ENCODE assay signal across 8 cellular contexts in the genomic region with DNA sequence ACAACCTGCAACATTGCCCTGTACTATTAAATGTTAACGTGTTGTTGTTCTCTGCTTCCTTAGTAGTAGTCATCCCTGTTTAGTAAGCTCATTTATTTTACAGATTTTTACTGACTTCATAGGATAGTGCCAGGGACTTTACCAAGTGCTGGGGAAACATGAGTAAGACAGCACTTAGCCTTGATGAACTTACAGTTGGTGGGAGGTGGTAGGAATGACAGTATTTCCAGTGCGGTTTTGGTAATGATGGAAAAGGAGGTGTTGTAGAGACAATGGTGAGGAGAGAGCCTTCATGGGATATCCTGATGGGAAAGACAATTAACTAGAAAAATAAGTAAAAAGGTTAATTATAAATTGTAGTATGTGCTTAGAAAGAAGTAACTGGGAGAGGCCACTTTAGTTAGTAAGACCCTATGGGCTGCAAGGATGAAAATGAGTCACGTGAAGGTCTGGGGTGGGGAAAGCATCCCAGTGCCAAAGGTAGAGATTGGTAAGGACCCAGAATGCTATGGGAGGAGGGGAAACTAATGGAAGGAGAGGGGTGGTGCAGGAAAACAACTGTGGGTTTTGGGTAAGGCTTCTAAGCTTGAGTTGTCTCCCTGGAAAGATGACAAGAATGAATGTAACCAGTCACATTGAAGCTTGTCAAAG. TPM values are rescaled to one million over a fixed set of nuclear protein-coding genes. Genes with fewer than 3 reads are reported as not detected.
A peak's percentile ranks its signal among the peaks of the same experiment; 100 is the strongest.
DNase-seq lines count a peak whose midpoint lies in the region; ATAC-seq, FAIRE-seq and TF ChIP-seq lines count a peak whose summit lies in the region.

No MANE protein-coding gene starts in this region.

- H3K36me3 ChIP-seq in DND-41 (ENCODE audit: insufficient read depth, low read length): no peaks in the 10 kb centered on the region; the same call in 1 of the 2 replicates
- no peaks in the 10 kb centered on the region for H3K36me3 ChIP-seq in KMS-11 (ENCODE audit: insufficient read depth)
- no peaks in the 10 kb centered on the region for H3K36me3 ChIP-seq in endocrine pancreas (ENCODE audit: control insufficient read depth, insufficient read depth, low read length)
- H3K36me3 ChIP-seq in pancreas: no peaks in the 10 kb centered on the region

- H3K27me3 ChIP-seq in DND-41 (ENCODE audit: insufficient read depth, low read length, poor library complexity) (no peaks in the 10 kb centered on the region), KMS-11 (ENCODE audit: insufficient read depth, low read depth) (no peaks in the 10 kb centered on the region), endocrine pancreas (ENCODE audit: control insufficient read depth, insufficient read depth, low read length) (no peaks in the 10 kb centered on the region), pancreas (no peaks in the 10 kb centered on the region)

- H3K4me1 ChIP-seq in DND-41 (ENCODE audit: insufficient read depth, low read length): peaks cover 31% of the 10 kb centered on the region
- H3K4me1 ChIP-seq in KMS-11 (ENCODE audit: low read depth, poor library complexity, severe bottlenecking): peaks cover 35% of the 10 kb centered on the region
- H3K4me1 ChIP-seq in endocrine pancreas (ENCODE audit: control insufficient read depth, insufficient read depth, low read length): peaks cover 28% of the 10 kb centered on the region
- H3K4me1 ChIP-seq in pancreas: peaks cover 21 to 26% (median 22%) of the 10 kb centered on the region in 3 donors

- ATAC-seq in DND-41 (ENCODE audit: insufficient read depth, low read depth) (no peak), pancreas (no peak)

- H2AFZ ChIP-seq in DND-41 (ENCODE audit: low read depth, low read length): no peak overlapping the region
- H2AFZ ChIP-seq in KMS-11 (ENCODE audit: low read depth): no peak overlapping the region

- 12 to 14% methylated on average over 3 of the region's 3 CpGs for WGBS in pancreas, 2 donors

- intact Hi-C loops in pancreas (cut with DNase I): no loop called here

- H3K9ac ChIP-seq in DND-41 (ENCODE audit: low read depth, low read length) (peak overlapping the region; percentile 80), KMS-11 (peak overlapping the region; percentile 90; the same call in 1 of the 2 replicates), endocrine pancreas (ENCODE audit: control insufficient read depth, insufficient read depth, low read length) (peak overlapping the region; percentile 97)

- TF ChIP-seq CTCF in DND-41 (IDR thresholded peaks at IDR 0.05; ENCODE audit: borderline replicate concordance, extremely low read depth, low read length, poor library complexity, severe bottlenecking) (no peak), KMS-11 (conservative IDR thresholded peaks at IDR 0.05; ENCODE audit: low read depth, low read length) (no peak), pancreas (IDR thresholded peaks at IDR 0.05) (no peak)

- peak overlapping the region; percentile 80 for H3K4me2 ChIP-seq in DND-41 (ENCODE audit: insufficient read depth, low read length)
- peak overlapping the region; percentile 98 for H3K4me2 ChIP-seq in KMS-11

- peak overlapping the region; percentile 63 to 92 for H3K4me3 ChIP-seq in DND-41 (ENCODE audit: low read depth in 1 of 2, low read length in 2 of 2)
- H3K4me3 ChIP-seq in KMS-11 (IDR thresholded peaks at IDR 0.05; ENCODE audit: insufficient read depth, low read depth, low read length): no peak overlapping the region
- H3K4me3 ChIP-seq in endocrine pancreas (ENCODE audit: control insufficient read depth, insufficient read depth, low read length): peak overlapping the region; percentile 100
- H3K4me3 ChIP-seq in pancreas: peak overlapping the region; percentile 10 to 98 (median 82)

- no peak for DNase-seq in DND-41
- no peak for DNase-seq in pancreas
- DNase-seq in DMS79 treated with DMSO at 0.1 percent for 48 hours (lab: John Stamatoyannopoulos, UW): no peak
- DNase-seq in ecto neural progenitor cell (ENCODE audit: low spot score): no peak
- DNase-seq in cerebellar nuclear complex (lab: John Stamatoyannopoulos, UW): no peak
- DNase-seq in stimulated activated naive CD4-positive, alpha-beta T cell treated with Interleukin-2 at 50 U/mL for 16 hours (lab: John Stamatoyannopoulos, UW): no peak

- H3K79me2 ChIP-seq in DND-41 (ENCODE audit: insufficient read depth, low read length): peaks cover 71% of the 10 kb centered on the region
- H3K79me2 ChIP-seq in KMS-11 (ENCODE audit: insufficient read depth, low read depth): peaks cover 68% of the 10 kb centered on the region

- no peak for FAIRE-seq in pancreas (lab: Jason Lieb, UNC)

- H3K9me3 ChIP-seq in DND-41 (ENCODE audit: insufficient read depth, low read length, severe bottlenecking) (no peaks in the 10 kb centered on the region), endocrine pancreas (ENCODE audit: control insufficient read depth, low read length) (no peaks in the 10 kb centered on the region), pancreas (no peaks in the 10 kb centered on the region)

- H4K20me1 ChIP-seq in DND-41 (ENCODE audit: insufficient read depth, low read length) (peaks cover 44% of the 10 kb centered on the region), KMS-11 (ENCODE audit: insufficient read depth) (peaks cover 24% of the 10 kb centered on the region)

- H3K27ac ChIP-seq in DND-41 (ENCODE audit: low read length) (peak overlapping the region; percentile 82; the same call in 1 of the 2 replicates), KMS-11 (peak overlapping the region; percentile 77; the same call in 1 of the 2 replicates), pancreas (no peak overlapping the region)

RNA-seq across cellular contexts. Expression of gene RLF, which starts 1.7 kb away (rescaled TPM):
- 1 to 10 TPM; 4.1 to 8.5 (median 4.7) TPM for total RNA-seq in pancreas
- 1 to 10 TPM; 2.2 to 4.3 TPM for polyA plus RNA-seq in pancreas

Comparison
In these comparisons a context has a peak if more than half of its experiments do, and no peak if none do; other contexts are left out.
1. H3K27ac ChIP-seq: peak in DND-41 (single experiment) and KMS-11 (single experiment); none in pancreas (0 of 4).
2. Peak in every context shown above with its lines, with median percentiles within 50 percentile points of each other: H3K9ac ChIP-seq.